In genomic region chr9:70601000-70601929, GRCh38 we compare ENCODE assay signal across 9 cellular contexts.
DNase-seq lines count a peak whose midpoint lies in the region; ATAC-seq, FAIRE-seq and TF ChIP-seq lines count a peak whose summit lies in the region.
"Had no signal": no experiment of that assay in that cellular context is flagged by ENCODE, and none has a peak within 500 bp of the region (broad histone marks: within the 10 kb centered on the region; RNA-seq: fewer than 3 reads in every experiment).

No MANE protein-coding gene starts in this region.

- whole genome bisulfite sequencing in right cardiac atrium, result 10% methylated on average over 30 of the region's 30 CpGs

- H3K4me3 ChIP-seq in astrocyte (ENCODE audit: insufficient read depth, low read depth, low read length) (peak overlapping the region; percentile 29), right cardiac atrium (ENCODE audit: low read length) (no peak overlapping the region), gastrocnemius medialis (peak overlapping the region; percentile 27 to 47 (median 42)), Caco-2 (ENCODE audit: low read depth, low read length) (no peak overlapping the region)
- H3K4me3 ChIP-seq: BLaER1 had no signal

- H3K4me2 ChIP-seq in astrocyte (ENCODE audit: low read length), result peak overlapping the region; percentile 79
- H3K4me2 ChIP-seq: BLaER1 had no signal

- no peak overlapping the region for H2AFZ ChIP-seq in astrocyte (ENCODE audit: low read depth, low read length)

- intact Hi-C loops in right cardiac atrium (cut with DNase I) (loop anchor here (2.0 to 10.0 kb wide), 11 partner anchors 114 to 264 kb away; partner anchors contain the start of gene KLF9 (in 2 of the 4)), gastrocnemius medialis (cut with DNase I; ENCODE audit: low total_unique reads) (loop anchor here (1.0 to 10.0 kb wide), 5 partner anchors 116 to 1276 kb away; partner anchors contain the start of genes ENTREP1 and SMC5), Caco-2 (cut with micrococcal nuclease; ENCODE audit: unreplicated experiment) (loop anchor here (5.0 kb wide), 2 partner anchors 119 to 629 kb away; no protein-coding TSS in a partner anchor)

- H3K27ac ChIP-seq in astrocyte (ENCODE audit: low read depth, low read length), result peak overlapping the region; percentile 98
- peak overlapping the region; percentile 94 for H3K27ac ChIP-seq in right cardiac atrium (ENCODE audit: low read length)
- peak overlapping the region; percentile 86 to 96 (median 88) for H3K27ac ChIP-seq in gastrocnemius medialis
- H3K27ac ChIP-seq: BLaER1 had no signal

- no TSS peak for BruUV-seq in Caco-2 (replicated peaks; lab: Mats Ljungman, UMichigan)

- no peaks in the 10 kb centered on the region for H4K20me1 ChIP-seq in astrocyte (ENCODE audit: insufficient read depth, low read length)
- H4K20me1 ChIP-seq: BLaER1 had no signal

- H3K27me3 Mint-ChIP-seq in astrocyte (ENCODE audit: low read depth, unreplicated experiment) (peaks cover 6% of the 10 kb centered on the region), Caco-2 (ENCODE audit: insufficient read depth, unreplicated experiment) (peaks cover 3% of the 10 kb centered on the region)
- H3K27me3 Mint-ChIP-seq in activated T-cell treated with anti-CD3 and anti-CD28 coated beads, Interleukin-2, amount 50 U/mL, for 72 hours (ENCODE audit: low read depth), result no peaks in the 10 kb centered on the region

- H3K36me3 ChIP-seq in astrocyte (ENCODE audit: insufficient read depth, low read length), result no peaks in the 10 kb centered on the region
- H3K36me3 ChIP-seq in gastrocnemius medialis, result no peaks in the 10 kb centered on the region
- H3K36me3 ChIP-seq in Caco-2 (ENCODE audit: control insufficient read depth, insufficient read depth, low read length), result no peaks in the 10 kb centered on the region
- H3K36me3 ChIP-seq: BLaER1 had no signal

- peak; percentile 85 for DNase-seq in A172 (ENCODE audit: low spot score)
- peak; percentile 82 for DNase-seq in NCI-H1694 (lab: John Stamatoyannopoulos, UW)
- peak; percentile 100 for DNase-seq in astrocyte (ENCODE audit: low read depth)
- DNase-seq in right cardiac atrium, result peak; percentile 99 to 100 (median 99)
- peak; percentile 97 to 100 for DNase-seq in gastrocnemius medialis
- no peak for DNase-seq in NCI-H146 (lab: John Stamatoyannopoulos, UW)
- no peak for DNase-seq in Caco-2
- no peak for DNase-seq in activated T-cell treated with anti-CD3 and anti-CD28 coated beads, Interleukin-2, amount 50 U/mL, for 72 hours

- ATAC-seq in right cardiac atrium, result peak; percentile 93 to 94
- peak; percentile 86 to 87 for ATAC-seq in gastrocnemius medialis
- ATAC-seq in activated T-cell treated with anti-CD3 and anti-CD28 coated beads, Interleukin-2, amount 50 U/mL, for 72 hours (replicated peaks in 1 of 2), result no peak

- H3K9ac ChIP-seq in astrocyte (ENCODE audit: low read length), result peak overlapping the region; percentile 91
- H3K9ac ChIP-seq: BLaER1 had no signal

- in situ Hi-C loops in gastrocnemius medialis (cut with MboI; ENCODE audit: low sequenced_read_pairs in 4 of 4), result loop anchor here (5.0 to 25.0 kb wide), 8 partner anchors 119 to 1214 kb away; no protein-coding TSS in a partner anchor

- FAIRE-seq in astrocyte (lab: Jason Lieb, UNC), result peak; percentile 99

- TF ChIP-seq CTCF in astrocyte (IDR thresholded peaks at IDR 0.05; ENCODE audit: insufficient read depth, low read depth, low read length) (no peak), gastrocnemius medialis (IDR thresholded peaks at IDR 0.05 in 4 of 5, conservative IDR thresholded peaks at IDR 0.05 in 1 of 5) (no peak), Caco-2 (IDR thresholded peaks at IDR 0.05; ENCODE audit: insufficient read depth in 1 of 2, low read depth in 1 of 2, low read length in 1 of 2, severe bottlenecking in 1 of 2, unreplicated experiment in 1 of 2) (no peak)

- no peaks in the 10 kb centered on the region for H3K79me2 ChIP-seq in astrocyte (ENCODE audit: insufficient read depth, low read length)

- peak; percentile 24 to 43 for TF ChIP-seq POLR2A in gastrocnemius medialis (IDR thresholded peaks at IDR 0.05)

- H3K27me3 ChIP-seq in astrocyte (ENCODE audit: insufficient read depth, low read length) (no peaks in the 10 kb centered on the region), right cardiac atrium (ENCODE audit: control insufficient read depth, insufficient read depth) (no peaks in the 10 kb centered on the region), gastrocnemius medialis (no peaks in the 10 kb centered on the region), Caco-2 (replicated peaks; ENCODE audit: control insufficient read depth, insufficient read depth, low read length) (no peaks in the 10 kb centered on the region)
- H3K27me3 ChIP-seq: BLaER1 had no signal

- CTCF ChIA-PET in Caco-2 (lab: Charles Lee), result no interaction called here

- H3K9me3 Mint-ChIP-seq in astrocyte (ENCODE audit: unreplicated experiment) (no peaks in the 10 kb centered on the region), Caco-2 (ENCODE audit: unreplicated experiment) (no peaks in the 10 kb centered on the region)
- no peaks in the 10 kb centered on the region for H3K9me3 Mint-ChIP-seq in activated T-cell treated with anti-CD3 and anti-CD28 coated beads, Interleukin-2, amount 50 U/mL, for 72 hours

- H3K4me1 Mint-ChIP-seq in astrocyte (ENCODE audit: low read depth, unreplicated experiment) (peaks cover 21% of the 10 kb centered on the region), Caco-2 (ENCODE audit: low read depth, unreplicated experiment) (no peaks in the 10 kb centered on the region)
- peaks cover 10% of the 10 kb centered on the region for H3K4me1 Mint-ChIP-seq in activated T-cell treated with anti-CD3 and anti-CD28 coated beads, Interleukin-2, amount 50 U/mL, for 72 hours (ENCODE audit: low read depth)

- peak overlapping the region; percentile 96 for H3K27ac Mint-ChIP-seq in astrocyte (ENCODE audit: unreplicated experiment)
- H3K27ac Mint-ChIP-seq in Caco-2 (ENCODE audit: unreplicated experiment), result no peak overlapping the region
- H3K27ac Mint-ChIP-seq in activated T-cell treated with anti-CD3 and anti-CD28 coated beads, Interleukin-2, amount 50 U/mL, for 72 hours, result no peak overlapping the region

- H3K4me3 Mint-ChIP-seq in astrocyte (ENCODE audit: unreplicated experiment) (peak overlapping the region; percentile 7), Caco-2 (ENCODE audit: unreplicated experiment) (no peak overlapping the region)
- H3K4me3 Mint-ChIP-seq in activated T-cell treated with anti-CD3 and anti-CD28 coated beads, Interleukin-2, amount 50 U/mL, for 72 hours, result no peak overlapping the region

- H3K36me3 Mint-ChIP-seq in astrocyte (ENCODE audit: low read depth, unreplicated experiment) (no peaks in the 10 kb centered on the region), Caco-2 (ENCODE audit: insufficient read depth, unreplicated experiment) (no peaks in the 10 kb centered on the region)
- no peaks in the 10 kb centered on the region for H3K36me3 Mint-ChIP-seq in activated T-cell treated with anti-CD3 and anti-CD28 coated beads, Interleukin-2, amount 50 U/mL, for 72 hours (ENCODE audit: insufficient read depth in 2 of 2)

- POLR2A ChIA-PET in Caco-2 (lab: Charles Lee), result no interaction called here

- H3K4me1 ChIP-seq in astrocyte (ENCODE audit: insufficient read depth, low read length), result peaks cover 26% of the 10 kb centered on the region
- H3K4me1 ChIP-seq in right cardiac atrium (ENCODE audit: control insufficient read depth, insufficient read depth, low read length), result peaks cover 13% of the 10 kb centered on the region
- H3K4me1 ChIP-seq in gastrocnemius medialis, result peaks cover 25 to 31% of the 10 kb centered on the region in 2 donors
- no peaks in the 10 kb centered on the region for H3K4me1 ChIP-seq in Caco-2

- H3K9me3 ChIP-seq in astrocyte (ENCODE audit: insufficient read depth, low read depth, low read length), result no peaks in the 10 kb centered on the region
- H3K9me3 ChIP-seq in right cardiac atrium (ENCODE audit: control insufficient read depth, low read length), result no peaks in the 10 kb centered on the region
- no peaks in the 10 kb centered on the region for H3K9me3 ChIP-seq in gastrocnemius medialis
- H3K9me3 ChIP-seq in Caco-2, result no peaks in the 10 kb centered on the region
- H3K9me3 ChIP-seq: BLaER1 had no signal

Comparison
In these comparisons a context has a peak if more than half of its experiments do, and no peak if none do; other contexts are left out.
1. DNase-seq: peak in A172 (single experiment), NCI-H1694 (single experiment), astrocyte (single experiment), right cardiac atrium (3 of 3) and gastrocnemius medialis (2 of 2); none in NCI-H146 (single experiment), Caco-2 (0 of 2) and activated T-cell treated with anti-CD3 and anti-CD28 coated beads, Interleukin-2, amount 50 U/mL, for 72 hours (0 of 2).
2. H3K4me3 ChIP-seq: peak in astrocyte (single experiment) and gastrocnemius medialis (4 of 4); none in right cardiac atrium (single experiment) and Caco-2 (single experiment).
3. ATAC-seq: peak in right cardiac atrium (2 of 2) and gastrocnemius medialis (2 of 2); none in activated T-cell treated with anti-CD3 and anti-CD28 coated beads, Interleukin-2, amount 50 U/mL, for 72 hours (0 of 2).
4. Peak in every context shown above with its lines, with median percentiles within 50 percentile points of each other: H3K27ac ChIP-seq.